Comparison of ENCODE assay signal across 1 cellular context in the genomic region with DNA sequence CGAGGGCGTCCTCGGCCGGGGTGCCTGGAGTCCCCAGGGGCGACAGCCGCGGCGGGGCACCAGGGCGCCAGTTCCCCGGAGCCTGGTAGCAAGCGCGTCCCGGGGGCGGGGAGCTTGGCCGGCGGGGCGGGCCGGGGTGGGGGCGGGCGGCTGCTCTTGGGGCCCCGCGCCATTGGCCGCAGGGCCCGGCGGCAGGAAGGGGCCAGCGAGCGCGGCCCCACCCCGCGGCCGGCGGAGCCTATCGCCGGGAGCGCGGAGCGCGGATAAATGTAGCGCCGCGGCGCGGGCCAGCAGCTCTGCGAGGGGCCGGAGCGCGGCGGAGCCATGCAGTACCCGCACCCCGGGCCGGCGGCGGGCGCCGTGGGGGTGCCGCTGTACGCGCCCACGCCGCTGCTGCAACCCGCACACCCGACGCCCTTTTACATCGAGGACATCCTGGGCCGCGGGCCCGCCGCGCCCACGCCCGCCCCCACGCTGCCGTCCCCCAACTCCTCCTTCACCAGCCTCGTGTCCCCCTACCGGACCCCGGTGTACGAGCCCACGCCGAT.
TF ChIP-seq lines count a peak whose summit lies in the region.

Gene HHEX (plus strand): TSS at position 293 of the 548 bp plus-strand sequence. CDS start 32 bp downstream, at position 325.

TF ChIP-seq in GM23338, 12 proteins besides CTCF, POLR2A, EP300 and RAD21 (continued from another document):
- TF ChIP-seq, protein P1, sequence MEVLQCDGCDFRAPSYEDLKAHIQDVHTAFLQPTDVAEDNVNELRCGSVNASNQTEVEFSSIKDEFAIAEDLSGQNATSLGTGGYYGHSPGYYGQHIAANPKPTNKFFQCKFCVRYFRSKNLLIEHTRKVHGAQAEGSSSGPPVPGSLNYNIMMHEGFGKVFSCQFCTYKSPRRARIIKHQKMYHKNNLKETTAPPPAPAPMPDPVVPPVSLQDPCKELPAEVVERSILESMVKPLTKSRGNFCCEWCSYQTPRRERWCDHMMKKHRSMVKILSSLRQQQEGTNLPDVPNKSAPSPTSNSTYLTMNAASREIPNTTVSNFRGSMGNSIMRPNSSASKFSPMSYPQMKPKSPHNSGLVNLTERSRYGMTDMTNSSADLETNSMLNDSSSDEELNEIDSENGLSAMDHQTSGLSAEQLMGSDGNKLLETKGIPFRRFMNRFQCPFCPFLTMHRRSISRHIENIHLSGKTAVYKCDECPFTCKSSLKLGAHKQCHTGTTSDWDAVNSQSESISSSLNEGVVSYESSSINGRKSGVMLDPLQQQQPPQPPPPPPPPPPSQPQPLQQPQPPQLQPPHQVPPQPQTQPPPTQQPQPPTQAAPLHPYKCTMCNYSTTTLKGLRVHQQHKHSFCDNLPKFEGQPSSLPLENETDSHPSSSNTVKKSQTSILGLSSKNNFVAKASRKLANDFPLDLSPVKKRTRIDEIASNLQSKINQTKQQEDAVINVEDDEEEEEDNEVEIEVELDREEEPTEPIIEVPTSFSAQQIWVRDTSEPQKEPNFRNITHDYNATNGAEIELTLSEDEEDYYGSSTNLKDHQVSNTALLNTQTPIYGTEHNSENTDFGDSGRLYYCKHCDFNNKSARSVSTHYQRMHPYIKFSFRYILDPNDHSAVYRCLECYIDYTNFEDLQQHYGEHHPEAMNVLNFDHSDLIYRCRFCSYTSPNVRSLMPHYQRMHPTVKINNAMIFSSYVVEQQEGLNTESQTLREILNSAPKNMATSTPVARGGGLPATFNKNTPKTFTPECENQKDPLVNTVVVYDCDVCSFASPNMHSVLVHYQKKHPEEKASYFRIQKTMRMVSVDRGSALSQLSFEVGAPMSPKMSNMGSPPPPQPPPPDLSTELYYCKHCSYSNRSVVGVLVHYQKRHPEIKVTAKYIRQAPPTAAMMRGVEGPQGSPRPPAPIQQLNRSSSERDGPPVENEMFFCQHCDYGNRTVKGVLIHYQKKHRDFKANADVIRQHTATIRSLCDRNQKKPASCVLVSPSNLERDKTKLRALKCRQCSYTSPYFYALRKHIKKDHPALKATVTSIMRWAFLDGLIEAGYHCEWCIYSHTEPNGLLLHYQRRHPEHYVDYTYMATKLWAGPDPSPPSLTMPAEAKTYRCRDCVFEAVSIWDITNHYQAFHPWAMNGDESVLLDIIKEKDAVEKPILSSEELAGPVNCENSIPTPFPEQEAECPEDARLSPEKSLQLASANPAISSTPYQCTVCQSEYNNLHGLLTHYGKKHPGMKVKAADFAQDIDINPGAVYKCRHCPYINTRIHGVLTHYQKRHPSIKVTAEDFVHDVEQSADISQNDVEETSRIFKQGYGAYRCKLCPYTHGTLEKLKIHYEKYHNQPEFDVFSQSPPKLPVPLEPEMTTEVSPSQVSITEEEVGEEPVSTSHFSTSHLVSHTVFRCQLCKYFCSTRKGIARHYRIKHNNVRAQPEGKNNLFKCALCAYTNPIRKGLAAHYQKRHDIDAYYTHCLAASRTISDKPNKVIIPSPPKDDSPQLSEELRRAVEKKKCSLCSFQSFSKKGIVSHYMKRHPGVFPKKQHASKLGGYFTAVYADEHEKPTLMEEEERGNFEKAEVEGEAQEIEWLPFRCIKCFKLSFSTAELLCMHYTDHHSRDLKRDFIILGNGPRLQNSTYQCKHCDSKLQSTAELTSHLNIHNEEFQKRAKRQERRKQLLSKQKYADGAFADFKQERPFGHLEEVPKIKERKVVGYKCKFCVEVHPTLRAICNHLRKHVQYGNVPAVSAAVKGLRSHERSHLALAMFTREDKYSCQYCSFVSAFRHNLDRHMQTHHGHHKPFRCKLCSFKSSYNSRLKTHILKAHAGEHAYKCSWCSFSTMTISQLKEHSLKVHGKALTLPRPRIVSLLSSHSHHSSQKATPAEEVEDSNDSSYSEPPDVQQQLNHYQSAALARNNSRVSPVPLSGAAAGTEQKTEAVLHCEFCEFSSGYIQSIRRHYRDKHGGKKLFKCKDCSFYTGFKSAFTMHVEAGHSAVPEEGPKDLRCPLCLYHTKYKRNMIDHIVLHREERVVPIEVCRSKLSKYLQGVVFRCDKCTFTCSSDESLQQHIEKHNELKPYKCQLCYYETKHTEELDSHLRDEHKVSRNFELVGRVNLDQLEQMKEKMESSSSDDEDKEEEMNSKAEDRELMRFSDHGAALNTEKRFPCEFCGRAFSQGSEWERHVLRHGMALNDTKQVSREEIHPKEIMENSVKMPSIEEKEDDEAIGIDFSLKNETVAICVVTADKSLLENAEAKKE (CRISPR knock-in tag; IDR thresholded peaks at IDR 0.05): no peak
